28 cellular contexts compared by ENCODE assay signal in the genomic region with DNA sequence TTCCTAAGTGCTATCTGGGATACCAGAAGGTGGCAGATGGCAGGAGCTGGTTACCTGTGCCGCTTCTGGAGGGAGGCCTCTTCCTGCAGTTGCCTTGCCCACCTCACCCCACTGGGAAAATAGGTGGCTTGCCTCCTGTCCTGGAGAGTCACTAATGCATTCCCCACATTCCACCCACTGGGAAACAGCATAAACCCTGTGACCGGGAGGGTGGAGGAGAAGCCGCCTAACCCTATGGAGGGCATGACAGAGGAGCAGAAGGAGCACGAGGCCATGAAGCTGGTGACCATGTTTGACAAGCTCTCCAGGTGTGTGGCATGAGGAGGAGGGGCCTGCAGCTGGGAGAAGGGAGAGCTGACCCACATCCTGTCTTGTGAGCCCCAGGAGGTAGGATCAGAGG. TPM values are rescaled to one million over a fixed set of nuclear protein-coding genes. Genes with fewer than 3 reads are reported as not detected.
A peak's percentile ranks its signal among the peaks of the same experiment; 100 is the strongest.
DNase-seq lines count a peak whose midpoint lies in the region; ATAC-seq and TF ChIP-seq lines count a peak whose summit lies in the region.
"Had no signal": no experiment of that assay in that cellular context is flagged by ENCODE, and none has a peak within 500 bp of the region (broad histone marks: within the 10 kb centered on the region; RNA-seq: fewer than 3 reads in every experiment).

No MANE protein-coding gene starts in this region.

- TF ChIP-seq CTCF in heart left ventricle (IDR thresholded peaks at IDR 0.05) (no peak), stomach (IDR thresholded peaks at IDR 0.05) (no peak)
- TF ChIP-seq CTCF in activated CD8-positive, alpha-beta T cell treated with anti-CD3 and anti-CD28 coated beads for 36 hours (IDR thresholded peaks at IDR 0.05): no peak

- CTCF ChIA-PET in activated CD8-positive, alpha-beta T cell treated with anti-CD3 and anti-CD28 coated beads for 36 hours (lab: Charles Lee): interaction anchor here (0.6 kb wide), 1 partner anchor 37 kb away, joined by 3 read pairs; no protein-coding TSS in a partner anchor

- H3K27ac ChIP-seq in heart left ventricle: no peak overlapping the region
- H3K27ac ChIP-seq in mesendoderm (ENCODE audit: low read depth, low read length): no peak overlapping the region
- no peak overlapping the region for H3K27ac ChIP-seq in stomach
- H3K27ac ChIP-seq: brain microvascular endothelial cell, epithelial cell of prostate had no signal

- WGBS in heart left ventricle, 4 donors: 80 to 90% (median 85%) methylated on average over 4 of the region's 4 CpGs
- no CpG with 5 or more reads among the region's 4 CpGs for WGBS in mesendoderm (ENCODE audit: extremely low coverage, insufficient coverage, low lambda C conversion rate)
- WGBS in stomach, 5 donors: 70 to 91% (median 90%) methylated on average over 3 to 4 of the region's 4 CpGs

- no peak overlapping the region for H3K4ac ChIP-seq in mesendoderm (ENCODE audit: low read depth, low read length)

- H3K27me3 ChIP-seq in heart left ventricle: no peaks in the 10 kb centered on the region
- H3K27me3 ChIP-seq in mesendoderm (ENCODE audit: insufficient read depth, low read length, poor library complexity): no peaks in the 10 kb centered on the region
- H3K27me3 ChIP-seq in stomach: no peaks in the 10 kb centered on the region
- H3K27me3 ChIP-seq: brain microvascular endothelial cell had no signal

- no peak overlapping the region for H3K18ac ChIP-seq in mesendoderm (ENCODE audit: low read length)

- no peak overlapping the region for H4K8ac ChIP-seq in mesendoderm (ENCODE audit: low read depth, low read length)

- no peak overlapping the region for H3K23ac ChIP-seq in mesendoderm (ENCODE audit: low read length)

- no peak overlapping the region for H2AK5ac ChIP-seq in mesendoderm (ENCODE audit: low read length)

- H2BK120ac ChIP-seq in mesendoderm (ENCODE audit: low read depth, low read length): no peak overlapping the region

- no peaks in the 10 kb centered on the region for H3K27me3 Mint-ChIP-seq in activated CD8-positive, alpha-beta T cell treated with anti-CD3 and anti-CD28 coated beads for 36 hours
- no peaks in the 10 kb centered on the region for H3K27me3 Mint-ChIP-seq in activated T-helper 2 cell treated with anti-CD3 and anti-CD28 coated beads, Interferon-gamma antibody, Interleukin-2, Interleukin-4, amounts not matched to agents 10 μg/mL and 5 μg/mL and 100 μg/mL, durations not matched to agents 14 hours and 24 hours and 36 hours (ENCODE audit: low read depth)
- H3K27me3 Mint-ChIP-seq: naive B cell had no signal

- no peak overlapping the region for H2BK15ac ChIP-seq in mesendoderm (replicated peaks; ENCODE audit: low read depth)

- H3K9me3 ChIP-seq in heart left ventricle: no peaks in the 10 kb centered on the region
- no peaks in the 10 kb centered on the region for H3K9me3 ChIP-seq in stomach
- H3K9me3 ChIP-seq: Caco-2, HAP-1, SK-N-SH had no signal

- no peak for TF ChIP-seq POLR2A in heart left ventricle (IDR thresholded peaks at IDR 0.05)
- TF ChIP-seq POLR2A in stomach (IDR thresholded peaks at IDR 0.05): no peak

- no peak overlapping the region for H3K9ac ChIP-seq in mesendoderm (ENCODE audit: low read length)
- H3K9ac ChIP-seq: SK-N-SH had no signal

- H3K79me1 ChIP-seq in mesendoderm (ENCODE audit: low read length): peaks cover 29% of the 10 kb centered on the region

- no peaks in the 10 kb centered on the region for H3K9me3 Mint-ChIP-seq in activated CD8-positive, alpha-beta T cell treated with anti-CD3 and anti-CD28 coated beads for 36 hours
- no peaks in the 10 kb centered on the region for H3K9me3 Mint-ChIP-seq in activated T-helper 2 cell treated with anti-CD3 and anti-CD28 coated beads, Interferon-gamma antibody, Interleukin-2, Interleukin-4, amounts not matched to agents 10 μg/mL and 5 μg/mL and 100 μg/mL, durations not matched to agents 14 hours and 24 hours and 36 hours
- H3K9me3 Mint-ChIP-seq: activated T-helper 1 cell treated with anti-CD3 and anti-CD28 coated beads, Interleukin-12 subunit alpha, Interleukin-12 subunit beta, Interleukin-2, Interleukin-4 antibody, amounts not matched to agents 30 ng/mL and 10 ng/mL and 1 ng/mL, durations not matched to agents 14 hours and 24 hours and 36 hours; naive B cell had no signal

- H3K56ac ChIP-seq in mesendoderm (ENCODE audit: low read length): no peak overlapping the region

- POLR2A ChIA-PET in activated CD8-positive, alpha-beta T cell treated with anti-CD3 and anti-CD28 coated beads for 36 hours (lab: Charles Lee): interaction anchor here (0.9 to 2.4 kb wide), 5 partner anchors 9 to 23 kb away, joined by 3 to 13 read pairs (median 7); a partner anchor contains a TSS

- peaks cover 57% of the 10 kb centered on the region for H3K36me3 Mint-ChIP-seq in activated CD8-positive, alpha-beta T cell treated with anti-CD3 and anti-CD28 coated beads for 36 hours (ENCODE audit: low read depth)
- H3K36me3 Mint-ChIP-seq in activated T-helper 2 cell treated with anti-CD3 and anti-CD28 coated beads, Interferon-gamma antibody, Interleukin-2, Interleukin-4, amounts not matched to agents 10 μg/mL and 5 μg/mL and 100 μg/mL, durations not matched to agents 14 hours and 24 hours and 36 hours (ENCODE audit: low read depth): peaks cover 70% of the 10 kb centered on the region

- DNase-seq in Right ventricle myocardium superior (peak; percentile 23), heart left ventricle (no peak), mesendoderm (peak; percentile 15), stomach (peak; percentile 9), SW480 (ENCODE audit: low spot score) (no peak), NCI-H774 (lab: John Stamatoyannopoulos, UW) (no peak)
- DNase-seq in activated CD8-positive, alpha-beta T cell treated with anti-CD3 and anti-CD28 coated beads for 36 hours: no peak
- no peak for DNase-seq in activated T-helper 2 cell treated with anti-CD3 and anti-CD28 coated beads, Interferon-gamma antibody, Interleukin-2, Interleukin-4, amounts not matched to agents 10 μg/mL and 5 μg/mL and 100 μg/mL, durations not matched to agents 14 hours and 24 hours and 36 hours (ENCODE audit: low spot score)
- DNase-seq: brain microvascular endothelial cell; C1 segment of cervical spinal cord; Caco-2; GDM1; Karpas-422; left ventricle myocardium superior; MV-4-11; naive B cell; NCI-H1436 treated with DMSO at 0.1 percent for 48 hours; NCI-H748 treated with DMSO at 0.1 percent for 48 hours; SK-N-SH; small intestine; stimulated activated CD4-positive, alpha-beta T cell treated with anti-CD3 and anti-CD28 coated beads, Interleukin-1b, Interleukin-23, amount 100 ng/mL, for 48 hours had no signal

- H3K79me2 ChIP-seq in mesendoderm (ENCODE audit: control insufficient read depth, insufficient read depth, low read length): peaks cover 22% of the 10 kb centered on the region

- H3K4me3 ChIP-seq in heart left ventricle (no peak overlapping the region), mesendoderm (ENCODE audit: low read length) (no peak overlapping the region), stomach (no peak overlapping the region)
- H3K4me3 ChIP-seq: HAP-1 had no signal

- H3K4me3 Mint-ChIP-seq in activated CD8-positive, alpha-beta T cell treated with anti-CD3 and anti-CD28 coated beads for 36 hours: no peak overlapping the region
- no peak overlapping the region for H3K4me3 Mint-ChIP-seq in activated T-helper 2 cell treated with anti-CD3 and anti-CD28 coated beads, Interferon-gamma antibody, Interleukin-2, Interleukin-4, amounts not matched to agents 10 μg/mL and 5 μg/mL and 100 μg/mL, durations not matched to agents 14 hours and 24 hours and 36 hours (ENCODE audit: low read depth)
- H3K4me3 Mint-ChIP-seq: activated T-helper 1 cell treated with anti-CD3 and anti-CD28 coated beads, Interleukin-12 subunit alpha, Interleukin-12 subunit beta, Interleukin-2, Interleukin-4 antibody, amounts not matched to agents 30 ng/mL and 10 ng/mL and 1 ng/mL, durations not matched to agents 14 hours and 24 hours and 36 hours; naive B cell had no signal

- intact Hi-C loops in Right ventricle myocardium superior (cut with DNase I): no loop called here
- intact Hi-C loops in heart left ventricle (cut with DNase I): loop anchor here in 1 of 10 donors (10.0 kb wide), 1 partner anchor 152 kb away; a partner anchor contains a TSS
- intact Hi-C loops in activated CD8-positive, alpha-beta T cell treated with anti-CD3 and anti-CD28 coated beads for 36 hours (cut with micrococcal nuclease): no loop called here
- intact Hi-C loops in stomach (cut with DNase I; ENCODE audit: low total_unique reads): no loop called here
- intact Hi-C loops in activated T-helper 2 cell treated with anti-CD3 and anti-CD28 coated beads, Interferon-gamma antibody, Interleukin-2, Interleukin-4, amounts not matched to agents 10 μg/mL and 5 μg/mL and 100 μg/mL, durations not matched to agents 14 hours and 24 hours and 36 hours (cut with micrococcal nuclease): no loop called here

- peaks cover 8 to 24% (median 18%) of the 10 kb centered on the region in 12 donors for H3K4me1 ChIP-seq in heart left ventricle
- peaks cover 6% of the 10 kb centered on the region for H3K4me1 ChIP-seq in mesendoderm (ENCODE audit: control insufficient read depth, low read depth, low read length)
- H3K4me1 ChIP-seq in stomach: peaks cover 18 to 28% (median 23%) of the 10 kb centered on the region in 4 donors

- no peak overlapping the region for H3K4me2 ChIP-seq in mesendoderm (ENCODE audit: low read length)
- H3K4me2 ChIP-seq: SK-N-SH had no signal

- peak overlapping the region; percentile 72 for H3K27ac Mint-ChIP-seq in activated CD8-positive, alpha-beta T cell treated with anti-CD3 and anti-CD28 coated beads for 36 hours
- no peak overlapping the region for H3K27ac Mint-ChIP-seq in activated T-helper 2 cell treated with anti-CD3 and anti-CD28 coated beads, Interferon-gamma antibody, Interleukin-2, Interleukin-4, amounts not matched to agents 10 μg/mL and 5 μg/mL and 100 μg/mL, durations not matched to agents 14 hours and 24 hours and 36 hours
- H3K27ac Mint-ChIP-seq: activated T-helper 1 cell treated with anti-CD3 and anti-CD28 coated beads, Interleukin-12 subunit alpha, Interleukin-12 subunit beta, Interleukin-2, Interleukin-4 antibody, amounts not matched to agents 30 ng/mL and 10 ng/mL and 1 ng/mL, durations not matched to agents 14 hours and 24 hours and 36 hours; naive B cell had no signal

- H3K36me3 ChIP-seq in heart left ventricle (peaks cover 0 to 82% (median 74%) of the 10 kb centered on the region in 9 donors), mesendoderm (ENCODE audit: control insufficient read depth, insufficient read depth, low read length) (peaks cover 25% of the 10 kb centered on the region), stomach (peaks cover 57 to 78% (median 75%) of the 10 kb centered on the region in 4 donors)

- no peak overlapping the region for H2BK5ac ChIP-seq in mesendoderm (ENCODE audit: low read length)

- no peak for TF ChIP-seq EP300 in stomach (IDR thresholded peaks at IDR 0.05)

- no peak overlapping the region for H4K5ac ChIP-seq in mesendoderm (ENCODE audit: low read length)

- no peak for ATAC-seq in Right ventricle myocardium superior (ENCODE audit: poor library complexity)
- ATAC-seq in heart left ventricle: no peak
- ATAC-seq in activated CD8-positive, alpha-beta T cell treated with anti-CD3 and anti-CD28 coated beads for 36 hours: no peak
- ATAC-seq: left ventricle myocardium superior had no signal

- H3K4me1 Mint-ChIP-seq in activated CD8-positive, alpha-beta T cell treated with anti-CD3 and anti-CD28 coated beads for 36 hours (ENCODE audit: low read depth): peaks cover 30% of the 10 kb centered on the region
- H3K4me1 Mint-ChIP-seq in activated T-helper 2 cell treated with anti-CD3 and anti-CD28 coated beads, Interferon-gamma antibody, Interleukin-2, Interleukin-4, amounts not matched to agents 10 μg/mL and 5 μg/mL and 100 μg/mL, durations not matched to agents 14 hours and 24 hours and 36 hours (ENCODE audit: low read depth): peaks cover 12% of the 10 kb centered on the region

RNA-seq across cellular contexts. Expression of a gene that starts 5.6 kb away (rescaled TPM):
- total RNA-seq in Right ventricle myocardium superior (51.9 TPM), heart left ventricle (10 to 100 TPM; 48.7 to 94.1 (median 74.3) TPM), stomach (100 to 1,000 TPM in 2 of 5 donors, 10 to 100 TPM in 3; 45.2 to 262 (median 72.3) TPM)
- polyA plus RNA-seq in heart left ventricle (10 to 100 TPM; 32.7 to 99.5 TPM), stomach (10 to 100 TPM; 39.2 to 60.8 (median 53.5) TPM)
- 100 to 1,000 TPM in 1 of 2 experiments, 10 to 100 TPM in 1; 96.5 to 108 TPM for total RNA-seq in activated CD8-positive, alpha-beta T cell treated with anti-CD3 and anti-CD28 coated beads for 36 hours
- 72.3 TPM for polyA plus RNA-seq in mesendoderm (2013, experiment 1 of 2)
- 76.0 TPM for polyA plus RNA-seq in mesendoderm (2013, experiment 2 of 2)
- 109 and 110 TPM in 2 replicates for total RNA-seq in activated T-helper 2 cell treated with anti-CD3 and anti-CD28 coated beads, Interferon-gamma antibody, Interleukin-2, Interleukin-4, amounts not matched to agents 10 μg/mL and 5 μg/mL and 100 μg/mL, durations not matched to agents 14 hours and 24 hours and 36 hours

RNA-seq across cellular contexts. Expression of a gene that starts 5.9 kb away (rescaled TPM):
- 20.0 TPM for total RNA-seq in Right ventricle myocardium superior
- 10 to 100 TPM; 16.4 to 32.2 (median 20.9) TPM for total RNA-seq in heart left ventricle
- polyA plus RNA-seq in heart left ventricle: 10 to 100 TPM; 12.9 to 28.0 TPM
- total RNA-seq in activated CD8-positive, alpha-beta T cell treated with anti-CD3 and anti-CD28 coated beads for 36 hours: 10 to 100 TPM; 58.4 to 68.9 TPM
- polyA plus RNA-seq in mesendoderm (2013, experiment 1 of 2): 32.5 TPM
- polyA plus RNA-seq in mesendoderm (2013, experiment 2 of 2): 32.9 TPM
- 10 to 100 TPM in 4 of 5 donors, 1 to 10 TPM in 1; 7.0 to 36.5 (median 25.0) TPM for total RNA-seq in stomach
- 10 to 100 TPM; 21.8 to 38.3 (median 28.1) TPM for polyA plus RNA-seq in stomach
- 43.7 and 46.3 TPM in 2 replicates for total RNA-seq in activated T-helper 2 cell treated with anti-CD3 and anti-CD28 coated beads, Interferon-gamma antibody, Interleukin-2, Interleukin-4, amounts not matched to agents 10 μg/mL and 5 μg/mL and 100 μg/mL, durations not matched to agents 14 hours and 24 hours and 36 hours

RNA-seq across cellular contexts. Expression of a gene that starts 20.2 kb away (rescaled TPM):
- total RNA-seq in Right ventricle myocardium superior (not detected), heart left ventricle (not detected), stomach (not detected)
- polyA plus RNA-seq in heart left ventricle (not detected), stomach (not detected)
- not detected for total RNA-seq in activated CD8-positive, alpha-beta T cell treated with anti-CD3 and anti-CD28 coated beads for 36 hours
- not detected for polyA plus RNA-seq in mesendoderm (2013, experiment 1 of 2)
- not detected for polyA plus RNA-seq in mesendoderm (2013, experiment 2 of 2)
- not detected in 2 replicates for total RNA-seq in activated T-helper 2 cell treated with anti-CD3 and anti-CD28 coated beads, Interferon-gamma antibody, Interleukin-2, Interleukin-4, amounts not matched to agents 10 μg/mL and 5 μg/mL and 100 μg/mL, durations not matched to agents 14 hours and 24 hours and 36 hours
- total RNA-seq: activated T-helper 1 cell treated with anti-CD3 and anti-CD28 coated beads, Interleukin-12 subunit alpha, Interleukin-12 subunit beta, Interleukin-2, Interleukin-4 antibody, amounts not matched to agents 30 ng/mL and 10 ng/mL and 1 ng/mL, durations not matched to agents 14 hours and 24 hours and 36 hours; Caco-2; left ventricle myocardium superior; OCI-LY7; osteocyte; T-helper 2 cell treated with Interferon-gamma antibody and Interleukin-4, amounts not matched to agents 100 ng/mL and 5 ng/mL, for 36 hours; urinary bladder had no signal
- polyA plus RNA-seq: SK-N-SH, small intestine, urinary bladder had no signal

RNA-seq across cellular contexts. Expression of a gene that starts 23.0 kb away (rescaled TPM):
- 42.6 TPM for total RNA-seq in Right ventricle myocardium superior
- 10 to 100 TPM; 21.6 to 46.5 (median 27.8) TPM for total RNA-seq in heart left ventricle
- 10 to 100 TPM; 21.2 to 23.6 TPM for polyA plus RNA-seq in heart left ventricle
- 10 to 100 TPM; 27.7 to 32.1 TPM for total RNA-seq in activated CD8-positive, alpha-beta T cell treated with anti-CD3 and anti-CD28 coated beads for 36 hours
- 7.5 TPM for polyA plus RNA-seq in mesendoderm (2013, experiment 1 of 2)
- 6.9 TPM for polyA plus RNA-seq in mesendoderm (2013, experiment 2 of 2)
- 10 to 100 TPM in 2 of 5 donors, 1 to 10 TPM in 3; 5.4 to 63.7 (median 7.3) TPM for total RNA-seq in stomach
- polyA plus RNA-seq in stomach: 10 to 100 TPM; 10.8 to 19.2 (median 13.8) TPM
- total RNA-seq in activated T-helper 2 cell treated with anti-CD3 and anti-CD28 coated beads, Interferon-gamma antibody, Interleukin-2, Interleukin-4, amounts not matched to agents 10 μg/mL and 5 μg/mL and 100 μg/mL, durations not matched to agents 14 hours and 24 hours and 36 hours: 17.0 and 17.3 TPM in 2 replicates

RNA-seq across cellular contexts. Expression of a gene that starts 23.7 kb away (rescaled TPM):
- 93.4 TPM for total RNA-seq in Right ventricle myocardium superior
- total RNA-seq in heart left ventricle: 100 to 1,000 TPM in 2 of 9 donors, 10 to 100 TPM in 7; 75.1 to 110 (median 87.5) TPM
- 100 to 1,000 TPM; 119 to 140 TPM for polyA plus RNA-seq in heart left ventricle
- 100 to 1,000 TPM; 220 to 228 TPM for total RNA-seq in activated CD8-positive, alpha-beta T cell treated with anti-CD3 and anti-CD28 coated beads for 36 hours
- polyA plus RNA-seq in mesendoderm (2013, experiment 1 of 2): 85.7 TPM
- 85.1 TPM for polyA plus RNA-seq in mesendoderm (2013, experiment 2 of 2)
- 100 to 1,000 TPM in 2 of 5 donors, 10 to 100 TPM in 3; 36.2 to 132 (median 64.9) TPM for total RNA-seq in stomach
- polyA plus RNA-seq in stomach: 100 to 1,000 TPM; 116 to 126 (median 123) TPM
- 255 and 258 TPM in 2 replicates for total RNA-seq in activated T-helper 2 cell treated with anti-CD3 and anti-CD28 coated beads, Interferon-gamma antibody, Interleukin-2, Interleukin-4, amounts not matched to agents 10 μg/mL and 5 μg/mL and 100 μg/mL, durations not matched to agents 14 hours and 24 hours and 36 hours

Comparison
In these comparisons a context has a peak if more than half of its experiments do, and no peak if none do; other contexts are left out.
1. DNase-seq: peak in Right ventricle myocardium superior (single experiment), mesendoderm (single experiment) and stomach (single experiment); none in heart left ventricle (0 of 5), activated CD8-positive, alpha-beta T cell treated with anti-CD3 and anti-CD28 coated beads for 36 hours (single experiment), activated T-helper 2 cell treated with anti-CD3 and anti-CD28 coated beads, Interferon-gamma antibody, Interleukin-2, Interleukin-4, amounts not matched to agents 10 μg/mL and 5 μg/mL and 100 μg/mL, durations not matched to agents 14 hours and 24 hours and 36 hours (single experiment), SW480 (single experiment) and NCI-H774 (single experiment).